1 cellular context compared by ENCODE assay signal in the genomic region with DNA sequence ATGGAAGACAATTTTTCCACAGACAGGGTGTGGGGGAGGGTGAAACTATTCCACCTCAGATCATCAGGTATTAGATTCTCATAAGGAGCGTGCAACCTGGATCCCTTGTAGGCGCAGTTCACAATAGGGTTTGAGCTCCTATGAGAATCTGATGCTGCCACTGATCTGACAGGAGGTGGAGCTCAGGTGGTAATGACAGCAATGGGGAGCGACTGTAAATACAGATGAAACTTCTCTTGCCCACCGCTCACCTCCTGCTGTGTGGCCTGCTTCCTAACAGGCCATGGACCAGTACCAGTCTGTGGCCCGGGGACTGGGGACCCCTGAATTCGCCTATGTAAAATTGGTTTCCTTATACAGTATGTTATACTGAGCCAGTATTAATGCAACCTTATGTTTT.
TF ChIP-seq lines count a peak whose summit lies in the region.

No MANE protein-coding gene starts in this region.

TF ChIP-seq in HepG2, 621 proteins besides CTCF, POLR2A, EP300 and RAD21:
- TF ChIP-seq MEF2D (CRISPR knock-in tag; IDR thresholded peaks at IDR 0.05) (no peak), ZNF761 (CRISPR knock-in tag; conservative IDR thresholded peaks at IDR 0.05) (0 out of 2 replicates have a peak, but pooled peaks have one; percentile 14), POLR2AphosphoS5 (IDR thresholded peaks at IDR 0.05; ENCODE audit: low read depth, low read length) (no peak), ZNF556 (CRISPR knock-in tag; IDR thresholded peaks at IDR 0.05; ENCODE audit: borderline replicate concordance) (0 out of 2 replicates have a peak, but pooled peaks have one; percentile 3), REPIN1 (CRISPR knock-in tag; IDR thresholded peaks at IDR 0.05; ENCODE audit: borderline replicate concordance, low read depth) (no peak), ZFP82 (CRISPR knock-in tag; IDR thresholded peaks at IDR 0.05; ENCODE audit: borderline replicate concordance) (no peak), ZNF101 (CRISPR knock-in tag; IDR thresholded peaks at IDR 0.05; ENCODE audit: borderline replicate concordance, low read depth) (peak; percentile 5; the same call in 1 of the 2 replicates)
- TF ChIP-seq, protein P1, sequence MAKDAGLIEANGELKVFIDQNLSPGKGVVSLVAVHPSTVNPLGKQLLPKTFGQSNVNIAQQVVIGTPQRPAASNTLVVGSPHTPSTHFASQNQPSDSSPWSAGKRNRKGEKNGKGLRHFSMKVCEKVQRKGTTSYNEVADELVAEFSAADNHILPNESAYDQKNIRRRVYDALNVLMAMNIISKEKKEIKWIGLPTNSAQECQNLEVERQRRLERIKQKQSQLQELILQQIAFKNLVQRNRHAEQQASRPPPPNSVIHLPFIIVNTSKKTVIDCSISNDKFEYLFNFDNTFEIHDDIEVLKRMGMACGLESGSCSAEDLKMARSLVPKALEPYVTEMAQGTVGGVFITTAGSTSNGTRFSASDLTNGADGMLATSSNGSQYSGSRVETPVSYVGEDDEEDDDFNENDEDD (CRISPR knock-in tag; IDR thresholded peaks at IDR 0.05; ENCODE audit: borderline replicate concordance) = no peak
- TF ChIP-seq, protein P2, sequence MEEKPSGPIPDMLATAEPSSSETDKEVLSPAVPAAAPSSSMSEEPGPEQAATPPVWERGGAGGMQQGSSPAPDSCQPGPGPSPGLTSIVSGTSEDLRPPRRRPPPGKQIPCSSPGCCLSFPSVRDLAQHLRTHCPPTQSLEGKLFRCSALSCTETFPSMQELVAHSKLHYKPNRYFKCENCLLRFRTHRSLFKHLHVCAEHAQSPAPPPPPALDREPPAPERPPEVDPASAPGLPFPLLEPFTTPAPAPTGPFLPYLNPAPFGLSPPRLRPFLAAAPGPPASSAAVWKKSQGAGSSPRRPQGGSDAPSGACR (CRISPR knock-in tag; IDR thresholded peaks at IDR 0.05) = no peak
